8 cellular contexts compared by ENCODE assay signal in genomic region chr5:128081111-128081865, GRCh38. TPM values are rescaled to one million over a fixed set of nuclear protein-coding genes. Genes with fewer than 3 reads are reported as not detected.
DNase-seq lines count a peak whose midpoint lies in the region; ATAC-seq lines count a peak whose summit lies in the region.

No MANE protein-coding gene starts in this region.

- H3K4me3 ChIP-seq in rectal smooth muscle tissue (ENCODE audit: low read length), result peak overlapping the region; percentile 90

- ATAC-seq in HG02938 (IDR thresholded peaks at IDR 0.05; ENCODE audit: unreplicated experiment) (no peak), GM21528 (IDR thresholded peaks at IDR 0.05; ENCODE audit: low FRiP score, unreplicated experiment) (no peak)

- no peak overlapping the region for H3K9ac ChIP-seq in rectal smooth muscle tissue (ENCODE audit: low read length)

- H3K4me1 ChIP-seq in rectal smooth muscle tissue (ENCODE audit: control insufficient read depth, insufficient read depth, low read length), result peaks cover 11% of the 10 kb centered on the region

- no peaks in the 10 kb centered on the region for H3K36me3 ChIP-seq in rectal smooth muscle tissue (ENCODE audit: control insufficient read depth, insufficient read depth, low read length)

- DNase-seq in ELR (ENCODE audit: low read depth) (peak; percentile 52), NCI-H460 (ENCODE audit: extremely low read depth, low read depth) (peak; percentile 13), dermis blood vessel endothelial cell (peak; percentile 35), OCI-M1 (lab: John Stamatoyannopoulos, UW) (no peak), DMS153 treated with DMSO at 0.1 percent for 48 hours (lab: John Stamatoyannopoulos, UW; ENCODE audit: unreplicated experiment) (no peak)

- H3K27me3 ChIP-seq in rectal smooth muscle tissue (ENCODE audit: control insufficient read depth, insufficient read depth, low read length), result no peaks in the 10 kb centered on the region

- peak overlapping the region; percentile 48 for H3K27ac ChIP-seq in rectal smooth muscle tissue (ENCODE audit: low read depth, low read length)

RNA-seq across cellular contexts. Expression of gene SLC12A2, which starts 2.3 kb away (rescaled TPM):
- 28.1 and 30.7 TPM in 2 replicates for total RNA-seq in NCI-H460 (2014; rRNA removed; shearing (Covaris generic))
- polyA plus RNA-seq in NCI-H460 (2014; cell fraction: nucleus; rRNA removed), result 15.7 and 22.8 TPM in 2 replicates
- total RNA-seq in dermis blood vessel endothelial cell, result 34.6 and 49.2 TPM in 2 replicates

Comparison
In these comparisons a context has a peak if more than half of its experiments do, and no peak if none do; other contexts are left out.
1. DNase-seq: peak in ELR (single experiment), NCI-H460 (single experiment) and dermis blood vessel endothelial cell (single experiment); none in OCI-M1 (single experiment) and DMS153 treated with DMSO at 0.1 percent for 48 hours (single experiment).